21 cellular contexts compared by ENCODE assay signal in genomic region chr2:215374002-215374401, GRCh38.
"Had no signal": no experiment of that assay in that cellular context is flagged by ENCODE, and none has a peak within 500 bp of the region (broad histone marks: within the 10 kb centered on the region; RNA-seq: fewer than 3 reads in every experiment).

No MANE protein-coding gene starts in this region.

- H3K4me3 Mint-ChIP-seq: activated T-helper 1 cell treated with anti-CD3 and anti-CD28 coated beads, Interleukin-12 subunit alpha, Interleukin-12 subunit beta, Interleukin-2, Interleukin-4 antibody, amounts not matched to agents 30 ng/mL and 10 ng/mL and 1 ng/mL, durations not matched to agents 14 hours and 24 hours and 36 hours; mesothelial cell of epicardium; naive B cell had no signal

- H3K36me3 Mint-ChIP-seq: naive B cell had no signal

- H3K27ac ChIP-seq: colonic mucosa, heart right ventricle, parathyroid adenoma, spleen, suprapubic skin, tibial artery, upper lobe of right lung had no signal

- H3K36me3 ChIP-seq: colonic mucosa had no signal

- ATAC-seq: heart right ventricle, right cardiac atrium, upper lobe of right lung had no signal

- H3K4me3 ChIP-seq: colonic mucosa, heart right ventricle, spleen, suprapubic skin, tibial artery, upper lobe of right lung had no signal

- H3K27me3 Mint-ChIP-seq: naive B cell had no signal

- H3K9me3 Mint-ChIP-seq: mesothelial cell of epicardium had no signal

- H3K4me1 Mint-ChIP-seq: mesothelial cell of epicardium, naive B cell had no signal

- H3K27ac Mint-ChIP-seq: activated T-helper 1 cell treated with anti-CD3 and anti-CD28 coated beads, Interleukin-12 subunit alpha, Interleukin-12 subunit beta, Interleukin-2, Interleukin-4 antibody, amounts not matched to agents 30 ng/mL and 10 ng/mL and 1 ng/mL, durations not matched to agents 14 hours and 24 hours and 36 hours; mesothelial cell of epicardium had no signal

- H3K27me3 ChIP-seq: colonic mucosa, heart right ventricle, spleen, suprapubic skin, tibial artery, upper lobe of right lung had no signal

- DNase-seq: activated CD4-positive, alpha-beta T cell treated with anti-CD3 and anti-CD28 coated beads for 48 hours; activated CD4-positive, alpha-beta T cell treated with anti-CD3 and anti-CD28 coated beads, Interleukin-2, amount 50 U/mL, for 48 hours; activated CD4-positive, CD25-positive, alpha-beta regulatory T cell; activated CD8-positive, alpha-beta memory T cell treated with anti-CD3 and anti-CD28 coated beads for 24 hours; activated effector memory CD4-positive, alpha-beta T cell treated with anti-CD3 and anti-CD28 coated beads, Interleukin-2, amount 50 U/mL, for 16 hours; activated naive CD4-positive, alpha-beta T cell treated with anti-CD3 and anti-CD28 coated beads, Interleukin-2, amount 50 U/mL, for 16 hours; amniotic stem cell; colonic mucosa; effector CD8-positive, alpha-beta T cell; heart right ventricle; mammary epithelial cell; naive B cell; right cardiac atrium; spleen; stimulated activated naive CD4-positive, alpha-beta T cell; tibial artery; upper lobe of right lung had no signal

- H3K4me1 ChIP-seq: colonic mucosa, heart right ventricle, parathyroid adenoma, spleen, suprapubic skin, tibial artery, upper lobe of right lung had no signal

- H3K9me3 ChIP-seq: colonic mucosa, heart right ventricle, spleen, suprapubic skin, tibial artery, upper lobe of right lung had no signal
